Comparison of ENCODE assay signal across 1 cellular context in genomic region chr2:3377612-3378432, GRCh38.
TF ChIP-seq lines count a peak whose summit lies in the region.

Gene EIPR1, minus strand, starts transcription at chr2:3377818. Its CDS starts 129 bp downstream, at chr2:3377689.

TF ChIP-seq in K562, 482 proteins besides CTCF, POLR2A, EP300 and RAD21 (continued from another document and continues in another):
- peak; percentile 59; the same call in 1 of the 2 replicates for TF ChIP-seq ZNF592 (IDR thresholded peaks at IDR 0.05)
- TF ChIP-seq HOXB6 (CRISPR knock-in tag; IDR thresholded peaks at IDR 0.05; ENCODE audit: borderline replicate concordance), result no peak
- TF ChIP-seq EHMT2 (IDR thresholded peaks at IDR 0.05), result peak; percentile 66; the same call in 1 of the 2 replicates
- peak in 2 of 3 experiments; percentile 21 to 88; a peak in 2 of 6 replicates for TF ChIP-seq ZBTB11 (CRISPR knock-in tag; IDR thresholded peaks at IDR 0.05)
- no peak for TF ChIP-seq ZNF384 (IDR thresholded peaks at IDR 0.05; ENCODE audit: low read depth, low read length)
- TF ChIP-seq HLTF (IDR thresholded peaks at IDR 0.05), result no peak
- TF ChIP-seq ARID2 (IDR thresholded peaks at IDR 0.05), result no peak
- TF ChIP-seq CREB1 (IDR thresholded peaks at IDR 0.05), result peak; percentile 86
- TF ChIP-seq CREB1 (CRISPR knock-in tag; IDR thresholded peaks at IDR 0.05), result peak; percentile 76
- peak; percentile 34 to 39; a peak in 1 of 4 replicates for TF ChIP-seq RCOR1 (IDR thresholded peaks at IDR 0.05; ENCODE audit: borderline replicate concordance in 1 of 2, low read depth in 2 of 2, low read length in 2 of 2)
- peak; percentile 86 for TF ChIP-seq MYC (IDR thresholded peaks at IDR 0.05; ENCODE audit: low read depth, low read length)
- TF ChIP-seq MYC (CRISPR knock-in tag; IDR thresholded peaks at IDR 0.05; ENCODE audit: borderline replicate concordance, low read depth), result no peak
- TF ChIP-seq RBBP5 (IDR thresholded peaks at IDR 0.05; ENCODE audit: borderline replicate concordance, insufficient read depth, low read length, poor library complexity, severe bottlenecking), result peak; percentile 57
- TF ChIP-seq KAT7 (CRISPR knock-in tag; IDR thresholded peaks at IDR 0.05; ENCODE audit: borderline replicate concordance), result peak; percentile 85; the same call in 1 of the 2 replicates
- no peak for TF ChIP-seq BRD4 (IDR thresholded peaks at IDR 0.05)
- TF ChIP-seq HNRNPK (IDR thresholded peaks at IDR 0.05; ENCODE audit: low read depth, low read length, poor library complexity, severe bottlenecking), result no peak
- peak; percentile 68 to 93 for TF ChIP-seq E2F6 (IDR thresholded peaks at IDR 0.05; ENCODE audit: borderline replicate concordance in 1 of 2, extremely low read depth in 1 of 2, insufficient read depth in 1 of 2, insufficient read length in 1 of 2, low read depth in 1 of 2, low read length in 1 of 2, poor library complexity in 1 of 2, severe bottlenecking in 1 of 2)
- peak; percentile 55; the same call in 1 of the 2 replicates for TF ChIP-seq FOXP1 (CRISPR knock-in tag; IDR thresholded peaks at IDR 0.05)
- TF ChIP-seq ZNF586 (CRISPR knock-in tag; conservative IDR thresholded peaks at IDR 0.05), result no peak
- TF ChIP-seq GTF2E2 (tag; IDR thresholded peaks at IDR 0.05), result no peak
- TF ChIP-seq KDM4B (IDR thresholded peaks at IDR 0.05; ENCODE audit: borderline replicate concordance in 2 of 2, low read depth in 1 of 2), result no peak
- TF ChIP-seq ZFP1 (CRISPR knock-in tag; IDR thresholded peaks at IDR 0.05), result no peak
- peak; percentile 62 for TF ChIP-seq ZKSCAN1 (IDR thresholded peaks at IDR 0.05; ENCODE audit: low read depth, low read length)
- TF ChIP-seq TRIM28 (IDR thresholded peaks at IDR 0.05), result peak; percentile 21; the same call in 1 of the 2 replicates
- peak; percentile 88 for TF ChIP-seq NR2C2 (CRISPR knock-in tag; IDR thresholded peaks at IDR 0.05)
- peak; percentile 98 for TF ChIP-seq NR2C2 (tag; IDR thresholded peaks at IDR 0.05)
- TF ChIP-seq TCF3 (CRISPR knock-in tag; IDR thresholded peaks at IDR 0.05), result no peak
- no peak for TF ChIP-seq ZNF280A (IDR thresholded peaks at IDR 0.05; ENCODE audit: low read depth, partially characterized antibody)
- TF ChIP-seq CHAMP1 (IDR thresholded peaks at IDR 0.05), result peak; percentile 71
- TF ChIP-seq ZNF175 (CRISPR knock-in tag; IDR thresholded peaks at IDR 0.05; ENCODE audit: low read depth), result no peak
- TF ChIP-seq CC2D1A (IDR thresholded peaks at IDR 0.05), result peak; percentile 77; the same call in 1 of the 2 replicates
- TF ChIP-seq ZNF695 (CRISPR knock-in tag; IDR thresholded peaks at IDR 0.05), result no peak
- TF ChIP-seq NFYB (IDR thresholded peaks at IDR 0.05; ENCODE audit: extremely low read depth, insufficient read length), result peak; percentile 54
- TF ChIP-seq NUFIP1 (IDR thresholded peaks at IDR 0.05; ENCODE audit: partially characterized antibody), result no peak
- no peak for TF ChIP-seq ELK3 (CRISPR knock-in tag; IDR thresholded peaks at IDR 0.05)
- no peak for TF ChIP-seq ZNF740 (CRISPR knock-in tag; IDR thresholded peaks at IDR 0.05)
- no peak for TF ChIP-seq ZNF740 (tag; IDR thresholded peaks at IDR 0.05)
- peak; percentile 77 for TF ChIP-seq HCFC1 (IDR thresholded peaks at IDR 0.05; ENCODE audit: low read depth, low read length)
- TF ChIP-seq SUPT5H (IDR thresholded peaks at IDR 0.05), result peak; percentile 82
- TF ChIP-seq ZKSCAN3 (CRISPR knock-in tag; IDR thresholded peaks at IDR 0.05), result no peak
- TF ChIP-seq FOXJ2 (tag; IDR thresholded peaks at IDR 0.05), result peak; percentile 69
- peak; percentile 70 for TF ChIP-seq MEIS2 (IDR thresholded peaks at IDR 0.05; ENCODE audit: partially characterized antibody)
- no peak for TF ChIP-seq ZNF449 (CRISPR knock-in tag; IDR thresholded peaks at IDR 0.05)
- TF ChIP-seq ZNF274 (IDR thresholded peaks at IDR 0.05; ENCODE audit: borderline replicate concordance, low read depth, low read length), result no peak
- TF ChIP-seq FOXA3 (CRISPR knock-in tag; conservative IDR thresholded peaks at IDR 0.05 in 1 of 2, IDR thresholded peaks at IDR 0.05 in 1 of 2), result no peak; a peak in 1 of 4 replicates
- TF ChIP-seq MAFG (tag; conservative IDR thresholded peaks at IDR 0.05), result 0 out of 2 replicates have a peak, but pooled peaks have one; percentile 14
- TF ChIP-seq ARHGAP35 (IDR thresholded peaks at IDR 0.05; ENCODE audit: partially characterized antibody), result no peak
- TF ChIP-seq CBFA2T3 (IDR thresholded peaks at IDR 0.05), result peak; percentile 4; the same call in 1 of the 2 replicates
- TF ChIP-seq POLR2B (IDR thresholded peaks at IDR 0.05; ENCODE audit: low read depth, partially characterized antibody), result peak; percentile 59
- TF ChIP-seq KLF16 (IDR thresholded peaks at IDR 0.05), result peak; percentile 80; the same call in 1 of the 2 replicates
- TF ChIP-seq MAFK (IDR thresholded peaks at IDR 0.05; ENCODE audit: low read length), result peak; percentile 54; the same call in 1 of the 2 replicates
- no peak for TF ChIP-seq IRF9 (tag; IDR thresholded peaks at IDR 0.05)
- no peak for TF ChIP-seq ATF1 (CRISPR knock-in tag; IDR thresholded peaks at IDR 0.05)
- TF ChIP-seq ATF1 (tag; IDR thresholded peaks at IDR 0.05), result peak; percentile 96
